ENCODE assay signal across 23 cellular contexts in the genomic region with DNA sequence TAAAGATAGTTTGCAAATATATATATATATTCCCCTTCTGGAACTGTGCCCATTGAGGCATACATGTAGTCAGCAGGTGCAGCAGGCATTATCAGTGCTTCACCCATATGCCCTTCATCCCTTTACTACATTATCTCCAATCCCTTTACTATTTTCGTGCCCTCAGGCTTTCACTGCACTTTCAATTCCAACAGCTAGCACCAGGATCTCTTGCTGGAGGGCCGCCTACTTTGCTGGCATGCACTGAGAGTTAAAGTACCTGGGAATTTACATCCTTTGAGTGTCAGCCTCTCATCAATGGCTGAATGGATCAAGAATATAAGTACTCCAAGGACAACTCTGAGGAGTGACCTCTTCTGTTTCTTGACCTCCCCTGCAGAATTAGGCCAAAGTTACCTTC.
"Had no signal": no experiment of that assay in that cellular context is flagged by ENCODE, and none has a peak within 500 bp of the region (broad histone marks: within the 10 kb centered on the region; RNA-seq: fewer than 3 reads in every experiment).

No MANE protein-coding gene starts in this region.

- H3K9me3 ChIP-seq: stomach, suprapubic skin, testis, thoracic aorta, tibial artery, tibial nerve, transverse colon, upper lobe of left lung, upper lobe of right lung, uterus, vagina had no signal

- H3K4me3 ChIP-seq: stomach, suprapubic skin, testis, thoracic aorta, tibial artery, tibial nerve, transverse colon, upper lobe of left lung, upper lobe of right lung, uterus, vagina had no signal

- H3K27ac ChIP-seq: stomach, suprapubic skin, testis, thoracic aorta, tibial artery, tibial nerve, transverse colon, upper lobe of left lung, upper lobe of right lung, uterus, vagina had no signal

- H3K36me3 ChIP-seq: stomach, suprapubic skin, thoracic aorta, tibial artery, tibial nerve, transverse colon, upper lobe of left lung, upper lobe of right lung, uterus, vagina had no signal

- H3K4me1 ChIP-seq: stomach, suprapubic skin, testis, tibial artery, tibial nerve, transverse colon, upper lobe of left lung, upper lobe of right lung, uterus, vagina had no signal

- DNase-seq: stimulated activated CD4-positive, alpha-beta T cell treated with anti-CD3 and anti-CD28 coated beads, Interleukin-1b, Interleukin-23, amount 100 ng/mL, for 48 hours; stimulated activated CD4-positive, alpha-beta T cell treated with anti-CD3 and anti-CD28 coated beads, Interleukin-2, amount 100 ng/mL, for 24 hours; stimulated activated CD4-positive, alpha-beta T cell treated with anti-CD3 and anti-CD28 coated beads, Interleukin-2, amount 100 ng/mL, for 48 hours; stimulated activated CD4-positive, alpha-beta T cell treated with anti-CD3 and anti-CD28 coated beads, Interleukin-4, amount 100 ng/mL, for 24 hours; stimulated activated CD4-positive, alpha-beta T cell treated with anti-CD3 and anti-CD28 coated beads, Interleukin-4, amount 100 ng/mL, for 4 hours; stimulated activated CD8-positive, alpha-beta memory T cell treated with anti-CD3 and anti-CD28 coated beads, Interleukin-4, amount 100 ng/mL, for 48 hours; stimulated activated naive B cell treated with anti-CD40 and anti-IgM and Interleukin-4, amounts not matched to agents 10 μg/mL and 1 μg/mL and 100 μg/mL, for 72 hours; stimulated activated naive CD4-positive, alpha-beta T cell; stimulated activated naive CD4-positive, alpha-beta T cell treated with Interleukin-2 at 50 U/mL for 16 hours; stimulated activated naive CD8-positive, alpha-beta T cell treated with anti-CD3 and anti-CD28 coated beads, Interleukin-15, amount 100 ng/mL, for 72 hours; stimulated activated naive CD8-positive, alpha-beta T cell treated with anti-CD3 and anti-CD28 coated beads, Interleukin-15, Interleukin-2, amounts not matched to agents 100 U/mL and 50 U/mL, for 24 hours; stomach; substantia nigra; testis; tibial artery; transverse colon; upper lobe of left lung; upper lobe of right lung; uterus had no signal

- H3K27me3 ChIP-seq: stomach, suprapubic skin, testis, tibial artery, tibial nerve, transverse colon, upper lobe of left lung, upper lobe of right lung, uterus, vagina had no signal
